Comparison of ENCODE assay signal across 11 cellular contexts in genomic region chr2:237677951-237678481, GRCh38. TPM values are rescaled to one million over a fixed set of nuclear protein-coding genes. Genes with fewer than 3 reads are reported as not detected.
A peak's percentile ranks its signal among the peaks of the same experiment; 100 is the strongest.
DNase-seq lines count a peak whose midpoint lies in the region; ATAC-seq lines count a peak whose summit lies in the region.
"Had no signal": no experiment of that assay in that cellular context is flagged by ENCODE, and none has a peak within 500 bp of the region (broad histone marks: within the 10 kb centered on the region; RNA-seq: fewer than 3 reads in every experiment).

No MANE protein-coding gene starts in this region.

- H3K4me1 ChIP-seq in CD4-positive, CD25-positive, alpha-beta regulatory T cell (ENCODE audit: control insufficient read depth, insufficient read depth, low read length, poor library complexity, severe bottlenecking): peaks cover 29% of the 10 kb centered on the region

- no peak overlapping the region for H3K4me3 ChIP-seq in CD4-positive, CD25-positive, alpha-beta regulatory T cell (ENCODE audit: low read depth, low read length)

- H3K36me3 Mint-ChIP-seq in CD4-positive, CD25-positive, alpha-beta regulatory T cell: no peaks in the 10 kb centered on the region
- peaks cover 5% of the 10 kb centered on the region for H3K36me3 Mint-ChIP-seq in T-helper 17 cell (ENCODE audit: low read depth)
- H3K36me3 Mint-ChIP-seq: activated naive CD4-positive, alpha-beta T cell treated with anti-CD3 and anti-CD28 coated beads, Interleukin-2, amount 10 ng/mL, durations not matched to agents 7 days and 5 days had no signal

- H3K27ac ChIP-seq in CD4-positive, CD25-positive, alpha-beta regulatory T cell (ENCODE audit: insufficient read depth, low read length, poor library complexity, severe bottlenecking): no peak overlapping the region
- H3K27ac ChIP-seq: RWPE1 had no signal

- peak overlapping the region in 2 of 3 donors; percentile 62 to 99 for H3K27ac Mint-ChIP-seq in CD4-positive, CD25-positive, alpha-beta regulatory T cell
- H3K27ac Mint-ChIP-seq in T-helper 17 cell: peak overlapping the region; percentile 100
- H3K27ac Mint-ChIP-seq: activated naive CD4-positive, alpha-beta T cell treated with anti-CD3 and anti-CD28 coated beads, Interleukin-2, amount 10 ng/mL, durations not matched to agents 7 days and 5 days had no signal

- H3K27me3 Mint-ChIP-seq in CD4-positive, CD25-positive, alpha-beta regulatory T cell: no peaks in the 10 kb centered on the region
- H3K27me3 Mint-ChIP-seq in T-helper 17 cell: no peaks in the 10 kb centered on the region

- no peaks in the 10 kb centered on the region for H3K27me3 ChIP-seq in CD4-positive, CD25-positive, alpha-beta regulatory T cell (ENCODE audit: control insufficient read depth, insufficient read depth, low read length)

- no peaks in the 10 kb centered on the region for H3K36me3 ChIP-seq in CD4-positive, CD25-positive, alpha-beta regulatory T cell (ENCODE audit: control insufficient read depth, insufficient read depth, low read length)

- no peaks in the 10 kb centered on the region for H3K9me3 ChIP-seq in CD4-positive, CD25-positive, alpha-beta regulatory T cell (ENCODE audit: control insufficient read depth in 2 of 2, low read length in 2 of 2)
- no peaks in the 10 kb centered on the region for H3K9me3 ChIP-seq in T-helper 17 cell (ENCODE audit: control insufficient read depth, low read length, poor library complexity, severe bottlenecking)

- no peak overlapping the region for H3K4me3 Mint-ChIP-seq in CD4-positive, CD25-positive, alpha-beta regulatory T cell
- no peak overlapping the region for H3K4me3 Mint-ChIP-seq in T-helper 17 cell
- H3K4me3 Mint-ChIP-seq: activated naive CD4-positive, alpha-beta T cell treated with anti-CD3 and anti-CD28 coated beads, Interleukin-2, amount 10 ng/mL, durations not matched to agents 7 days and 5 days had no signal

- peaks cover 8 to 41% (median 34%) of the 10 kb centered on the region in 4 donors for H3K4me1 Mint-ChIP-seq in CD4-positive, CD25-positive, alpha-beta regulatory T cell
- H3K4me1 Mint-ChIP-seq in T-helper 17 cell: peaks cover 42% of the 10 kb centered on the region

- peaks cover 0 to 1% (median 0%) of the 10 kb centered on the region in 7 donors for H3K9me3 Mint-ChIP-seq in CD4-positive, CD25-positive, alpha-beta regulatory T cell
- H3K9me3 Mint-ChIP-seq: activated naive CD4-positive, alpha-beta T cell treated with anti-CD3 and anti-CD28 coated beads, Interleukin-2, amount 10 ng/mL, durations not matched to agents 7 days and 5 days had no signal

- no peak for DNase-seq in CD4-positive, CD25-positive, alpha-beta regulatory T cell
- no peak for DNase-seq in T-helper 17 cell
- peak; percentile 42 for DNase-seq in globus pallidus (ENCODE audit: low spot score)
- DNase-seq in pons (ENCODE audit: low spot score): peak; percentile 74
- DNase-seq in activated naive CD4-positive, alpha-beta T cell treated with anti-CD3 and anti-CD28 coated beads, Interleukin-2, amount 50 U/mL, for 16 hours: no peak
- DNase-seq in stimulated activated CD4-positive, alpha-beta T cell treated with anti-CD3 and anti-CD28 coated beads, Interleukin-4, amount 100 ng/mL, for 24 hours: no peak
- no peak for DNase-seq in activated CD8-positive, alpha-beta memory T cell treated with anti-CD3 and anti-CD28 coated beads, Interleukin-2, amount 50 U/mL, for 4 hours
- DNase-seq in stimulated activated CD4-positive, alpha-beta T cell treated with anti-CD3 and anti-CD28 coated beads, Interleukin-4, amount 100 ng/mL, for 4 hours: no peak
- DNase-seq: activated naive CD4-positive, alpha-beta T cell treated with anti-CD3 and anti-CD28 coated beads, Interleukin-2, amount 10 ng/mL, durations not matched to agents 7 days and 5 days; DMS 273 treated with DMSO at 0.1 percent for 48 hours had no signal

- no peak for ATAC-seq in CD4-positive, CD25-positive, alpha-beta regulatory T cell (ENCODE audit: low read depth in 2 of 2)
- ATAC-seq in T-helper 17 cell: no peak

RNA-seq across cellular contexts. Expression of gene LRRFIP1, which starts 50.6 kb away (rescaled TPM):
- total RNA-seq in CD4-positive, CD25-positive, alpha-beta regulatory T cell: 183 TPM
- 100 to 1,000 TPM in 1 of 4 donors, 10 to 100 TPM in 3; 69.4 to 107 (median 77.1) TPM for polyA plus RNA-seq in CD4-positive, CD25-positive, alpha-beta regulatory T cell
- 100 to 1,000 TPM; 175 to 225 TPM for total RNA-seq in T-helper 17 cell

Comparison
In these comparisons a context has a peak if more than half of its experiments do, and no peak if none do; other contexts are left out.
1. DNase-seq: peak in globus pallidus (single experiment) and pons (single experiment); none in CD4-positive, CD25-positive, alpha-beta regulatory T cell (0 of 3), T-helper 17 cell (0 of 3), activated naive CD4-positive, alpha-beta T cell treated with anti-CD3 and anti-CD28 coated beads, Interleukin-2, amount 50 U/mL, for 16 hours (single experiment), stimulated activated CD4-positive, alpha-beta T cell treated with anti-CD3 and anti-CD28 coated beads, Interleukin-4, amount 100 ng/mL, for 24 hours (single experiment), activated CD8-positive, alpha-beta memory T cell treated with anti-CD3 and anti-CD28 coated beads, Interleukin-2, amount 50 U/mL, for 4 hours (single experiment) and stimulated activated CD4-positive, alpha-beta T cell treated with anti-CD3 and anti-CD28 coated beads, Interleukin-4, amount 100 ng/mL, for 4 hours (0 of 2).